In genomic region chr19:53096982-53097381, GRCh38 we compare ENCODE assay signal across 20 cellular contexts. TPM values are rescaled to one million over a fixed set of nuclear protein-coding genes. Genes with fewer than 3 reads are reported as not detected.
"Had no signal": no experiment of that assay in that cellular context is flagged by ENCODE, and none has a peak within 500 bp of the region (broad histone marks: within the 10 kb centered on the region; RNA-seq: fewer than 3 reads in every experiment).

No MANE protein-coding gene starts in this region.

RNA-seq across cellular contexts. Expression of gene ERVV-2, which starts 52.4 kb away (rescaled TPM):
- total RNA-seq: chondrocyte; dermis microvascular lymphatic vessel endothelial cell; esophagus mucosa; fibroblast of lung; frontal cortex; glomerular endothelial cell; kidney; left colon; lower leg skin; mammary epithelial cell; mesenteric fat pad; mononuclear cell; naive thymus-derived CD4-positive, alpha-beta T cell; ovary; posterior vena cava; subcutaneous adipose tissue; testis; tibial nerve; ureter had no signal
- polyA plus RNA-seq: fibroblast of lung; mammary epithelial cell; naive thymus-derived CD4-positive, alpha-beta T cell; neural cell; ovary had no signal
